Comparison of ENCODE assay signal across 1 cellular context in the genomic region with DNA sequence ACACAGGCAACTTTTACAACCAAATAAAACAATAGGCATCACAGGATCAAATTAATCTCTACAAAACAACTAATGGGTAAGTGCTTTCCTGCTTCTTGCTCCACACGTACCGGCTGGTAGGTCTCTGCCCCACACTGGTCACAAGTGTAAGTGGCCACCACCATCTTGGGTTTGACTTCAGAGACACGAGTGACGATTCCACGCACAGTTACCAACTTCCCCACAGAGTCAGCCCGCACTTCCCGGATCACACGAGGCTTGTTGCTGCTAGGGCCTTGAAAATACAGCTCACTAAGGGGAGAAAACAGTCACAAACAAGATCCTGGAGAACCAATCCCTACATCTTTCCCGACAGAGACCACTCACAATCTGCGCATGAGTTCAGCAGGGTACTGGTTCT.
TF ChIP-seq lines count a peak whose summit lies in the region.

No MANE protein-coding gene starts in this region.

TF ChIP-seq in GM23338, 12 proteins besides CTCF, POLR2A, EP300 and RAD21:
- no peak for TF ChIP-seq STAT1 (IDR thresholded peaks at IDR 0.05; ENCODE audit: unreplicated experiment)
- TF ChIP-seq, protein P1, sequence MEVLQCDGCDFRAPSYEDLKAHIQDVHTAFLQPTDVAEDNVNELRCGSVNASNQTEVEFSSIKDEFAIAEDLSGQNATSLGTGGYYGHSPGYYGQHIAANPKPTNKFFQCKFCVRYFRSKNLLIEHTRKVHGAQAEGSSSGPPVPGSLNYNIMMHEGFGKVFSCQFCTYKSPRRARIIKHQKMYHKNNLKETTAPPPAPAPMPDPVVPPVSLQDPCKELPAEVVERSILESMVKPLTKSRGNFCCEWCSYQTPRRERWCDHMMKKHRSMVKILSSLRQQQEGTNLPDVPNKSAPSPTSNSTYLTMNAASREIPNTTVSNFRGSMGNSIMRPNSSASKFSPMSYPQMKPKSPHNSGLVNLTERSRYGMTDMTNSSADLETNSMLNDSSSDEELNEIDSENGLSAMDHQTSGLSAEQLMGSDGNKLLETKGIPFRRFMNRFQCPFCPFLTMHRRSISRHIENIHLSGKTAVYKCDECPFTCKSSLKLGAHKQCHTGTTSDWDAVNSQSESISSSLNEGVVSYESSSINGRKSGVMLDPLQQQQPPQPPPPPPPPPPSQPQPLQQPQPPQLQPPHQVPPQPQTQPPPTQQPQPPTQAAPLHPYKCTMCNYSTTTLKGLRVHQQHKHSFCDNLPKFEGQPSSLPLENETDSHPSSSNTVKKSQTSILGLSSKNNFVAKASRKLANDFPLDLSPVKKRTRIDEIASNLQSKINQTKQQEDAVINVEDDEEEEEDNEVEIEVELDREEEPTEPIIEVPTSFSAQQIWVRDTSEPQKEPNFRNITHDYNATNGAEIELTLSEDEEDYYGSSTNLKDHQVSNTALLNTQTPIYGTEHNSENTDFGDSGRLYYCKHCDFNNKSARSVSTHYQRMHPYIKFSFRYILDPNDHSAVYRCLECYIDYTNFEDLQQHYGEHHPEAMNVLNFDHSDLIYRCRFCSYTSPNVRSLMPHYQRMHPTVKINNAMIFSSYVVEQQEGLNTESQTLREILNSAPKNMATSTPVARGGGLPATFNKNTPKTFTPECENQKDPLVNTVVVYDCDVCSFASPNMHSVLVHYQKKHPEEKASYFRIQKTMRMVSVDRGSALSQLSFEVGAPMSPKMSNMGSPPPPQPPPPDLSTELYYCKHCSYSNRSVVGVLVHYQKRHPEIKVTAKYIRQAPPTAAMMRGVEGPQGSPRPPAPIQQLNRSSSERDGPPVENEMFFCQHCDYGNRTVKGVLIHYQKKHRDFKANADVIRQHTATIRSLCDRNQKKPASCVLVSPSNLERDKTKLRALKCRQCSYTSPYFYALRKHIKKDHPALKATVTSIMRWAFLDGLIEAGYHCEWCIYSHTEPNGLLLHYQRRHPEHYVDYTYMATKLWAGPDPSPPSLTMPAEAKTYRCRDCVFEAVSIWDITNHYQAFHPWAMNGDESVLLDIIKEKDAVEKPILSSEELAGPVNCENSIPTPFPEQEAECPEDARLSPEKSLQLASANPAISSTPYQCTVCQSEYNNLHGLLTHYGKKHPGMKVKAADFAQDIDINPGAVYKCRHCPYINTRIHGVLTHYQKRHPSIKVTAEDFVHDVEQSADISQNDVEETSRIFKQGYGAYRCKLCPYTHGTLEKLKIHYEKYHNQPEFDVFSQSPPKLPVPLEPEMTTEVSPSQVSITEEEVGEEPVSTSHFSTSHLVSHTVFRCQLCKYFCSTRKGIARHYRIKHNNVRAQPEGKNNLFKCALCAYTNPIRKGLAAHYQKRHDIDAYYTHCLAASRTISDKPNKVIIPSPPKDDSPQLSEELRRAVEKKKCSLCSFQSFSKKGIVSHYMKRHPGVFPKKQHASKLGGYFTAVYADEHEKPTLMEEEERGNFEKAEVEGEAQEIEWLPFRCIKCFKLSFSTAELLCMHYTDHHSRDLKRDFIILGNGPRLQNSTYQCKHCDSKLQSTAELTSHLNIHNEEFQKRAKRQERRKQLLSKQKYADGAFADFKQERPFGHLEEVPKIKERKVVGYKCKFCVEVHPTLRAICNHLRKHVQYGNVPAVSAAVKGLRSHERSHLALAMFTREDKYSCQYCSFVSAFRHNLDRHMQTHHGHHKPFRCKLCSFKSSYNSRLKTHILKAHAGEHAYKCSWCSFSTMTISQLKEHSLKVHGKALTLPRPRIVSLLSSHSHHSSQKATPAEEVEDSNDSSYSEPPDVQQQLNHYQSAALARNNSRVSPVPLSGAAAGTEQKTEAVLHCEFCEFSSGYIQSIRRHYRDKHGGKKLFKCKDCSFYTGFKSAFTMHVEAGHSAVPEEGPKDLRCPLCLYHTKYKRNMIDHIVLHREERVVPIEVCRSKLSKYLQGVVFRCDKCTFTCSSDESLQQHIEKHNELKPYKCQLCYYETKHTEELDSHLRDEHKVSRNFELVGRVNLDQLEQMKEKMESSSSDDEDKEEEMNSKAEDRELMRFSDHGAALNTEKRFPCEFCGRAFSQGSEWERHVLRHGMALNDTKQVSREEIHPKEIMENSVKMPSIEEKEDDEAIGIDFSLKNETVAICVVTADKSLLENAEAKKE (CRISPR knock-in tag; IDR thresholded peaks at IDR 0.05): no peak
- TF ChIP-seq JUNB (IDR thresholded peaks at IDR 0.05; ENCODE audit: unreplicated experiment): no peak
- no peak for TF ChIP-seq POLR2AphosphoS5 (IDR thresholded peaks at IDR 0.05; ENCODE audit: low read depth)
- no peak for TF ChIP-seq CREB1 (CRISPR knock-in tag; IDR thresholded peaks at IDR 0.05; ENCODE audit: low read depth)
- TF ChIP-seq, protein P2, sequence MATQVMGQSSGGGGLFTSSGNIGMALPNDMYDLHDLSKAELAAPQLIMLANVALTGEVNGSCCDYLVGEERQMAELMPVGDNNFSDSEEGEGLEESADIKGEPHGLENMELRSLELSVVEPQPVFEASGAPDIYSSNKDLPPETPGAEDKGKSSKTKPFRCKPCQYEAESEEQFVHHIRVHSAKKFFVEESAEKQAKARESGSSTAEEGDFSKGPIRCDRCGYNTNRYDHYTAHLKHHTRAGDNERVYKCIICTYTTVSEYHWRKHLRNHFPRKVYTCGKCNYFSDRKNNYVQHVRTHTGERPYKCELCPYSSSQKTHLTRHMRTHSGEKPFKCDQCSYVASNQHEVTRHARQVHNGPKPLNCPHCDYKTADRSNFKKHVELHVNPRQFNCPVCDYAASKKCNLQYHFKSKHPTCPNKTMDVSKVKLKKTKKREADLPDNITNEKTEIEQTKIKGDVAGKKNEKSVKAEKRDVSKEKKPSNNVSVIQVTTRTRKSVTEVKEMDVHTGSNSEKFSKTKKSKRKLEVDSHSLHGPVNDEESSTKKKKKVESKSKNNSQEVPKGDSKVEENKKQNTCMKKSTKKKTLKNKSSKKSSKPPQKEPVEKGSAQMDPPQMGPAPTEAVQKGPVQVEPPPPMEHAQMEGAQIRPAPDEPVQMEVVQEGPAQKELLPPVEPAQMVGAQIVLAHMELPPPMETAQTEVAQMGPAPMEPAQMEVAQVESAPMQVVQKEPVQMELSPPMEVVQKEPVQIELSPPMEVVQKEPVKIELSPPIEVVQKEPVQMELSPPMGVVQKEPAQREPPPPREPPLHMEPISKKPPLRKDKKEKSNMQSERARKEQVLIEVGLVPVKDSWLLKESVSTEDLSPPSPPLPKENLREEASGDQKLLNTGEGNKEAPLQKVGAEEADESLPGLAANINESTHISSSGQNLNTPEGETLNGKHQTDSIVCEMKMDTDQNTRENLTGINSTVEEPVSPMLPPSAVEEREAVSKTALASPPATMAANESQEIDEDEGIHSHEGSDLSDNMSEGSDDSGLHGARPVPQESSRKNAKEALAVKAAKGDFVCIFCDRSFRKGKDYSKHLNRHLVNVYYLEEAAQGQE (IDR thresholded peaks at IDR 0.05; ENCODE audit: unreplicated experiment): no peak
- TF ChIP-seq ZNF114 (CRISPR knock-in tag; IDR thresholded peaks at IDR 0.05): no peak
- TF ChIP-seq ZNF331 (CRISPR knock-in tag; IDR thresholded peaks at IDR 0.05; ENCODE audit: low read depth): no peak
- no peak for TF ChIP-seq ETS1 (IDR thresholded peaks at IDR 0.05)
- TF ChIP-seq EZH2phosphoT487 (IDR thresholded peaks at IDR 0.05; ENCODE audit: unreplicated experiment): no peak
- TF ChIP-seq NANOG (IDR thresholded peaks at IDR 0.05; ENCODE audit: borderline replicate concordance): no peak
- TF ChIP-seq EZH2 (IDR thresholded peaks at IDR 0.05; ENCODE audit: low read depth, unreplicated experiment): no peak
TF ChIP-seq in GM23338: peak in this region for 0.
